27 cellular contexts compared by ENCODE assay signal in genomic region chr2:135909976-135910375, GRCh38. TPM values are rescaled to one million over a fixed set of nuclear protein-coding genes. Genes with fewer than 3 reads are reported as not detected.
A peak's percentile ranks its signal among the peaks of the same experiment; 100 is the strongest.
DNase-seq lines count a peak whose midpoint lies in the region; ATAC-seq, FAIRE-seq and TF ChIP-seq lines count a peak whose summit lies in the region.
"Had no signal": no experiment of that assay in that cellular context is flagged by ENCODE, and none has a peak within 500 bp of the region (broad histone marks: within the 10 kb centered on the region; RNA-seq: fewer than 3 reads in every experiment).

No MANE protein-coding gene starts in this region.

- TF ChIP-seq CTCF in astrocyte (IDR thresholded peaks at IDR 0.05; ENCODE audit: insufficient read depth, low read depth, low read length) (no peak), CD14-positive monocyte (IDR thresholded peaks at IDR 0.05) (no peak)

- H3K9me3 Mint-ChIP-seq in activated CD4-positive, alpha-beta T cell treated with anti-CD3 and anti-CD28 coated beads, Interleukin-2, amount 10 ng/mL, durations not matched to agents 24 days and 14 days, result no peaks in the 10 kb centered on the region
- H3K9me3 Mint-ChIP-seq in astrocyte (ENCODE audit: unreplicated experiment), result no peaks in the 10 kb centered on the region
- no peaks in the 10 kb centered on the region for H3K9me3 Mint-ChIP-seq in CD14-positive monocyte
- H3K9me3 Mint-ChIP-seq: activated naive CD4-positive, alpha-beta T cell treated with anti-CD3 and anti-CD28 coated beads, Interleukin-2, amount 50 U/mL, for 72 hours; natural killer cell treated with Interleukin-12 subunit alpha and Interleukin-12 subunit beta and Interleukin-15 and Interleukin-18, amount 100 ng/mL, for 72 hours; stimulated activated memory B cell treated with anti-CD40 and anti-IgM and Interleukin-4, amounts not matched to agents 10 μg/mL and 1 μg/mL and 100 μg/mL, for 72 hours; T-helper 2 cell treated with Interferon-gamma antibody and Interleukin-4, amounts not matched to agents 5 μg/mL and 100 μg/mL, for 36 hours had no signal

- H4K20me1 ChIP-seq in astrocyte (ENCODE audit: insufficient read depth, low read length), result no peaks in the 10 kb centered on the region

- no peak overlapping the region for H3K4me2 ChIP-seq in astrocyte (ENCODE audit: low read length)

- no peaks in the 10 kb centered on the region for H3K9me3 ChIP-seq in astrocyte (ENCODE audit: insufficient read depth, low read depth, low read length)
- H3K9me3 ChIP-seq: BE2C, suprapubic skin had no signal

- H2AFZ ChIP-seq in astrocyte (ENCODE audit: low read depth, low read length), result no peak overlapping the region

- no peak for DNase-seq in activated CD4-positive, alpha-beta T cell treated with anti-CD3 and anti-CD28 coated beads, Interleukin-2, amount 10 ng/mL, durations not matched to agents 24 days and 14 days
- no peak for DNase-seq in activated CD4-positive, alpha-beta T cell treated with anti-CD3 and anti-CD28 coated beads for 1 hour
- peak; percentile 47 for DNase-seq in HCEC 1CT
- DNase-seq in astrocyte (ENCODE audit: low read depth), result peak; percentile 35
- peak; percentile 18 for DNase-seq in fibroblast of the conjunctiva (ENCODE audit: low read depth)
- no peak for DNase-seq in CD14-positive monocyte (ENCODE audit: low spot score)
- DNase-seq: activated CD4-positive, alpha-beta T cell treated with anti-CD3 and anti-CD28 coated beads, Interleukin-2, amount 50 U/mL, for 4 hours; BE2C; cerebellar nuclear complex; DMS53; effector CD8-positive, alpha-beta T cell; erythroblast; islet precursor cell; NCI-H1048; NCI-H2081; NCI-H345; NCI-H748 treated with DMSO at 0.1 percent for 48 hours; RPMI8226 had no signal

- no peaks in the 10 kb centered on the region for H3K4me1 ChIP-seq in astrocyte (ENCODE audit: insufficient read depth, low read length)
- H3K4me1 ChIP-seq: BE2C, suprapubic skin had no signal

- no peaks in the 10 kb centered on the region for H3K79me2 ChIP-seq in astrocyte (ENCODE audit: insufficient read depth, low read length)

- peaks cover 20% of the 10 kb centered on the region for H3K36me3 ChIP-seq in astrocyte (ENCODE audit: insufficient read depth, low read length)
- H3K36me3 ChIP-seq: BE2C had no signal

- peaks cover 9% of the 10 kb centered on the region for H3K4me1 Mint-ChIP-seq in activated CD4-positive, alpha-beta T cell treated with anti-CD3 and anti-CD28 coated beads, Interleukin-2, amount 10 ng/mL, durations not matched to agents 24 days and 14 days
- H3K4me1 Mint-ChIP-seq in astrocyte (ENCODE audit: low read depth, unreplicated experiment) (peaks cover 3% of the 10 kb centered on the region), CD14-positive monocyte (peaks cover 5% of the 10 kb centered on the region)
- H3K4me1 Mint-ChIP-seq: stimulated activated memory B cell treated with anti-CD40 and anti-IgM and Interleukin-4, amounts not matched to agents 10 μg/mL and 1 μg/mL and 100 μg/mL, for 72 hours had no signal

- H3K27ac ChIP-seq in astrocyte (ENCODE audit: low read depth, low read length), result no peak overlapping the region
- H3K27ac ChIP-seq: 22Rv1, suprapubic skin had no signal

- peak; percentile 5 for FAIRE-seq in astrocyte (lab: Jason Lieb, UNC)
- FAIRE-seq: HepG2 had no signal

- H3K27me3 Mint-ChIP-seq in activated CD4-positive, alpha-beta T cell treated with anti-CD3 and anti-CD28 coated beads, Interleukin-2, amount 10 ng/mL, durations not matched to agents 24 days and 14 days, result no peaks in the 10 kb centered on the region
- H3K27me3 Mint-ChIP-seq in astrocyte (ENCODE audit: low read depth, unreplicated experiment) (no peaks in the 10 kb centered on the region), CD14-positive monocyte (ENCODE audit: low read depth in 3 of 3) (no peaks in the 10 kb centered on the region)
- H3K27me3 Mint-ChIP-seq: natural killer cell treated with Interleukin-12 subunit alpha and Interleukin-12 subunit beta and Interleukin-15 and Interleukin-18, amount 100 ng/mL, for 72 hours; stimulated activated memory B cell treated with anti-CD40 and anti-IgM and Interleukin-4, amounts not matched to agents 10 μg/mL and 1 μg/mL and 100 μg/mL, for 72 hours had no signal

- H3K4me3 Mint-ChIP-seq in activated CD4-positive, alpha-beta T cell treated with anti-CD3 and anti-CD28 coated beads, Interleukin-2, amount 10 ng/mL, durations not matched to agents 24 days and 14 days, result no peak overlapping the region
- no peak overlapping the region for H3K4me3 Mint-ChIP-seq in astrocyte (ENCODE audit: unreplicated experiment)
- no peak overlapping the region for H3K4me3 Mint-ChIP-seq in CD14-positive monocyte
- H3K4me3 Mint-ChIP-seq: natural killer cell treated with Interleukin-12 subunit alpha and Interleukin-12 subunit beta and Interleukin-15 and Interleukin-18, amount 100 ng/mL, for 72 hours; stimulated activated memory B cell treated with anti-CD40 and anti-IgM and Interleukin-4, amounts not matched to agents 10 μg/mL and 1 μg/mL and 100 μg/mL, for 72 hours; T-helper 2 cell treated with Interferon-gamma antibody and Interleukin-4, amounts not matched to agents 5 μg/mL and 100 μg/mL, for 36 hours had no signal

- H3K36me3 Mint-ChIP-seq in activated CD4-positive, alpha-beta T cell treated with anti-CD3 and anti-CD28 coated beads, Interleukin-2, amount 10 ng/mL, durations not matched to agents 24 days and 14 days (ENCODE audit: low read depth), result peaks cover 48% of the 10 kb centered on the region
- H3K36me3 Mint-ChIP-seq in astrocyte (ENCODE audit: low read depth, unreplicated experiment), result no peaks in the 10 kb centered on the region
- H3K36me3 Mint-ChIP-seq in CD14-positive monocyte, result peaks cover 60 to 68% of the 10 kb centered on the region in 2 donors

- H3K27me3 ChIP-seq in astrocyte (ENCODE audit: insufficient read depth, low read length), result no peaks in the 10 kb centered on the region
- H3K27me3 ChIP-seq: BE2C, suprapubic skin had no signal

- H3K9ac ChIP-seq in astrocyte (ENCODE audit: low read length), result no peak overlapping the region

- H3K4me3 ChIP-seq in astrocyte (ENCODE audit: insufficient read depth, low read depth, low read length), result no peak overlapping the region
- H3K4me3 ChIP-seq: suprapubic skin had no signal

- no peak for ATAC-seq in GM21529 (IDR thresholded peaks at IDR 0.05; ENCODE audit: unreplicated experiment)
- ATAC-seq in activated CD4-positive, CD25-positive, alpha-beta regulatory T cell treated with anti-CD3 and anti-CD28 coated beads, Interleukin-2, amount 50 U/mL, for 24 hours, result no peak
- ATAC-seq: activated naive CD4-positive, alpha-beta T cell treated with anti-CD3 and anti-CD28 coated beads, Interleukin-2, amount 50 U/mL, for 72 hours; HepG2; natural killer cell treated with Interleukin-12 subunit alpha and Interleukin-12 subunit beta and Interleukin-15 and Interleukin-18, amount 100 ng/mL, for 72 hours; stimulated activated memory B cell treated with anti-CD40 and anti-IgM and Interleukin-4, amounts not matched to agents 10 μg/mL and 1 μg/mL and 100 μg/mL, for 72 hours had no signal

- intact Hi-C loops in activated CD4-positive, alpha-beta T cell treated with anti-CD3 and anti-CD28 coated beads, Interleukin-2, amount 10 ng/mL, durations not matched to agents 24 days and 14 days (cut with micrococcal nuclease), result loop anchor here (5.0 to 10.0 kb wide), 5 partner anchors 48 to 417 kb away; no protein-coding TSS in a partner anchor
- intact Hi-C loops in CD14-positive monocyte (cut with micrococcal nuclease), result loop anchor here (10.0 kb wide), 3 partner anchors 205 to 1925 kb away; partner anchors contain the start of gene CXCR4 (in 1 of the 2)

- peak overlapping the region; percentile 27 for H3K27ac Mint-ChIP-seq in activated CD4-positive, alpha-beta T cell treated with anti-CD3 and anti-CD28 coated beads, Interleukin-2, amount 10 ng/mL, durations not matched to agents 24 days and 14 days
- H3K27ac Mint-ChIP-seq in astrocyte (ENCODE audit: unreplicated experiment), result no peak overlapping the region
- H3K27ac Mint-ChIP-seq in CD14-positive monocyte, result no peak overlapping the region
- H3K27ac Mint-ChIP-seq: activated naive CD4-positive, alpha-beta T cell treated with anti-CD3 and anti-CD28 coated beads, Interleukin-2, amount 50 U/mL, for 72 hours; natural killer cell treated with Interleukin-12 subunit alpha and Interleukin-12 subunit beta and Interleukin-15 and Interleukin-18, amount 100 ng/mL, for 72 hours; stimulated activated memory B cell treated with anti-CD40 and anti-IgM and Interleukin-4, amounts not matched to agents 10 μg/mL and 1 μg/mL and 100 μg/mL, for 72 hours; T-helper 2 cell treated with Interferon-gamma antibody and Interleukin-4, amounts not matched to agents 5 μg/mL and 100 μg/mL, for 36 hours had no signal

RNA-seq across cellular contexts. Expression of gene MCM6, which starts 33.7 kb away (rescaled TPM):
- total RNA-seq in activated CD4-positive, alpha-beta T cell treated with anti-CD3 and anti-CD28 coated beads, Interleukin-2, amount 10 ng/mL, durations not matched to agents 24 days and 14 days, result 196 and 197 TPM in 2 replicates
- 7.8 and 9.5 TPM in 2 replicates for total RNA-seq in astrocyte
- 1 to 10 TPM; 1.7 to 2.2 TPM for polyA plus RNA-seq in CD14-positive monocyte

Comparison
In these comparisons a context has a peak if more than half of its experiments do, and no peak if none do; other contexts are left out.
1. DNase-seq: peak in HCEC 1CT (single experiment), astrocyte (single experiment) and fibroblast of the conjunctiva (single experiment); none in activated CD4-positive, alpha-beta T cell treated with anti-CD3 and anti-CD28 coated beads, Interleukin-2, amount 10 ng/mL, durations not matched to agents 24 days and 14 days (single experiment), activated CD4-positive, alpha-beta T cell treated with anti-CD3 and anti-CD28 coated beads for 1 hour (single experiment) and CD14-positive monocyte (single experiment).
2. RNA of gene MCM6, which starts 33.7 kb away (total RNA-seq): 196 to 197 TPM in activated CD4-positive, alpha-beta T cell treated with anti-CD3 and anti-CD28 coated beads, Interleukin-2, amount 10 ng/mL, durations not matched to agents 24 days and 14 days; 7.8 to 9.5 TPM in astrocyte; every median in the first group is over 10 times any median in the second.